In the genomic region with DNA sequence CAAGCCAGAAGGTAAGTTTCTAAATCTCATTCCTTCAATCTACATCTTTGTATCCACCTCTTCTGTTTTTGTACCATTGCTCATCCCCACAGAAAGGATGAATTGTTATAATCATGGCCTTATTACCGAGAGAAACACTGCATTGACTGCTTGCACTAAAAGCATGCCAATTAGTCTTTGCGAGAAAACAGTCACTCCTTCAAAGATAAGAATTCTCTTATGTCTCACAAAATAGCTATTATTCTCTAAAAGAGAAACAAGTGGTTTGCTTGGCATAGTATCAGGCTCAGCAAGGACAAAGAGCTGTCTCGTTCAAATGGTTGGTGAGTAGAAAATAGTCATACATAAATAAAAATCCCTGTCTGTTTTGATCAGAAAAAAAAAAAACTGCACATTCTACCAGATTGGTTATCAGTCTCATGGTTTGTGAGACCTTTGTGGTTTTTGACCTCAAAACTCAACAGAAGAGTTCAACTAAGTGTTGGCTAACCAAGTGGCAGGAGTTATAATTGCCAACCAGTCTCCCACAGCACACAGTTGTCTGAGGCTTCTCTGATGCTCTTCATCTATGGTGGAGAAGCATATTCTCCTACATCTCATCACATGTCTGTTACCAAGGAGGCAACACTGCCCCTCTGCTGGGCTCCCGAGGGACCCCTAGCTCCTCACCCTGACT, we compare ENCODE assay signal across 20 cellular contexts. TPM values are rescaled to one million over a fixed set of nuclear protein-coding genes. Genes with fewer than 3 reads are reported as not detected.
A peak's percentile ranks its signal among the peaks of the same experiment; 100 is the strongest.
DNase-seq lines count a peak whose midpoint lies in the region; ATAC-seq and TF ChIP-seq lines count a peak whose summit lies in the region.
"Had no signal": no experiment of that assay in that cellular context is flagged by ENCODE, and none has a peak within 500 bp of the region (broad histone marks: within the 10 kb centered on the region; RNA-seq: fewer than 3 reads in every experiment).

No MANE protein-coding gene starts in this region.

- no peak overlapping the region for H3K4me3 Mint-ChIP-seq in activated CD4-positive, alpha-beta T cell treated with anti-CD3 and anti-CD28 coated beads for 36 hours
- H3K4me3 Mint-ChIP-seq in T-helper 17 cell: no peak overlapping the region

- peaks cover 0 to 34% (median 6%) of the 10 kb centered on the region in 4 donors for H3K36me3 ChIP-seq in upper lobe of left lung
- H3K36me3 ChIP-seq: sigmoid colon, SJSA1, thoracic aorta had no signal

- H3K9me3 Mint-ChIP-seq in activated CD4-positive, alpha-beta T cell treated with anti-CD3 and anti-CD28 coated beads for 36 hours (ENCODE audit: low read depth): no peaks in the 10 kb centered on the region

- POLR2A ChIA-PET in activated CD4-positive, alpha-beta T cell treated with anti-CD3 and anti-CD28 coated beads for 36 hours (lab: Charles Lee): no interaction called here

- intact Hi-C loops in activated CD4-positive, alpha-beta T cell treated with anti-CD3 and anti-CD28 coated beads for 36 hours (cut with DNase I, micrococcal nuclease): no loop called here
- intact Hi-C loops in dorsolateral prefrontal cortex (cut with DNase I): loop anchor here in 1 of 2 donors (2.0 kb wide), 1 partner anchor 31 kb away; no protein-coding TSS in a partner anchor

- peaks cover 51% of the 10 kb centered on the region for H3K36me3 Mint-ChIP-seq in activated CD4-positive, alpha-beta T cell treated with anti-CD3 and anti-CD28 coated beads for 36 hours (ENCODE audit: low read depth)
- H3K36me3 Mint-ChIP-seq in T-helper 17 cell (ENCODE audit: low read depth): peaks cover 12% of the 10 kb centered on the region

- no peak for TF ChIP-seq POLR2A in upper lobe of left lung (IDR thresholded peaks at IDR 0.05)

- H3K27ac ChIP-seq in dorsolateral prefrontal cortex (peak overlapping the region in 45 of 59 donors; percentile 17 to 86 (median 58)), substantia nigra (ENCODE audit: low read depth, low read length, poor library complexity, severe bottlenecking) (peak overlapping the region; percentile 5), upper lobe of left lung (no peak overlapping the region)
- H3K27ac ChIP-seq: sigmoid colon, SJSA1, thoracic aorta had no signal

- CTCF ChIA-PET in activated CD4-positive, alpha-beta T cell treated with anti-CD3 and anti-CD28 coated beads for 36 hours (lab: Charles Lee): interaction anchor here (0.5 to 1.2 kb wide), 4 partner anchors 76 to 199 kb away, joined by 3 to 4 read pairs (median 4); no protein-coding TSS in a partner anchor

- H3K4me3 ChIP-seq in dorsolateral prefrontal cortex (peak overlapping the region in 1 of 59 donors; percentile 14), upper lobe of left lung (no peak overlapping the region)
- H3K4me3 ChIP-seq: sigmoid colon, SJSA1, thoracic aorta had no signal

- H3K27me3 ChIP-seq in dorsolateral prefrontal cortex (peaks cover 0 to 8% (median 0%) of the 10 kb centered on the region in 45 donors), upper lobe of left lung (no peaks in the 10 kb centered on the region)
- H3K27me3 ChIP-seq: sigmoid colon, SJSA1 had no signal

- no peak for DNase-seq in activated CD4-positive, alpha-beta T cell treated with anti-CD3 and anti-CD28 coated beads for 36 hours
- DNase-seq in activated CD4-positive, alpha-beta T cell treated with anti-CD3 and anti-CD28 coated beads, Interleukin-2, amount 50 U/mL, for 4 hours: no peak
- DNase-seq in T-helper 17 cell (no peak), dorsolateral prefrontal cortex (no peak), substantia nigra (lab: John Stamatoyannopoulos, UW) (no peak), upper lobe of left lung (no peak)
- DNase-seq in activated effector memory CD4-positive, alpha-beta T cell treated with Interleukin-2 at 50 U/mL for 16 hours: no peak
- DNase-seq: activated effector memory CD4-positive, alpha-beta T cell treated with anti-CD3 and anti-CD28 coated beads, Interleukin-2, amount 50 U/mL, for 16 hours; effector CD4-positive, alpha-beta T cell; MM.1S; NCI-H2081 treated with DMSO at 0.1 percent for 48 hours; NCI-H526 treated with DMSO at 0.1 percent for 48 hours; sigmoid colon; stimulated activated CD4-positive, alpha-beta T cell treated with anti-CD3 and anti-CD28 coated beads, Interleukin-1b, Interleukin-23, amount 100 ng/mL, for 48 hours had no signal

- H3K4me1 Mint-ChIP-seq in activated CD4-positive, alpha-beta T cell treated with anti-CD3 and anti-CD28 coated beads for 36 hours: peaks cover 47% of the 10 kb centered on the region
- peaks cover 14% of the 10 kb centered on the region for H3K4me1 Mint-ChIP-seq in T-helper 17 cell

- TF ChIP-seq CTCF in dorsolateral prefrontal cortex (IDR thresholded peaks at IDR 0.05 in 54 of 56, conservative IDR thresholded peaks at IDR 0.05 in 2 of 56; ENCODE audit: low read depth in 1 of 56, partially characterized antibody in 56 of 56) (no peak), upper lobe of left lung (IDR thresholded peaks at IDR 0.05) (no peak)

- H3K4me1 ChIP-seq in upper lobe of left lung: peaks cover 0 to 9% (median 3%) of the 10 kb centered on the region in 4 donors

- H3K27me3 Mint-ChIP-seq in activated CD4-positive, alpha-beta T cell treated with anti-CD3 and anti-CD28 coated beads for 36 hours: no peaks in the 10 kb centered on the region
- no peaks in the 10 kb centered on the region for H3K27me3 Mint-ChIP-seq in T-helper 17 cell

- no peak for TF ChIP-seq EP300 in upper lobe of left lung (IDR thresholded peaks at IDR 0.05)

- H3K9me3 ChIP-seq in T-helper 17 cell (ENCODE audit: control insufficient read depth, low read length, poor library complexity, severe bottlenecking): no peaks in the 10 kb centered on the region
- H3K9me3 ChIP-seq in upper lobe of left lung: no peaks in the 10 kb centered on the region
- H3K9me3 ChIP-seq: sigmoid colon, SJSA1, thoracic aorta had no signal

- H3K27ac Mint-ChIP-seq in activated CD4-positive, alpha-beta T cell treated with anti-CD3 and anti-CD28 coated beads for 36 hours: peak overlapping the region; percentile 68
- peak overlapping the region; percentile 32 for H3K27ac Mint-ChIP-seq in T-helper 17 cell

- WGBS in upper lobe of left lung, 2 donors: 94 to 98% methylated on average over 4 of the region's 4 CpGs

- ATAC-seq in activated CD4-positive, alpha-beta T cell treated with anti-CD3 and anti-CD28 coated beads for 36 hours: no peak
- no peak for ATAC-seq in T-helper 17 cell
- no peak for ATAC-seq in GM18858 (IDR thresholded peaks at IDR 0.05; ENCODE audit: unreplicated experiment)
- no peak for ATAC-seq in upper lobe of left lung (ENCODE audit: low FRiP score in 2 of 2)

RNA-seq across cellular contexts. Expression of a gene that starts 35.1 kb away (rescaled TPM):
- total RNA-seq in activated CD4-positive, alpha-beta T cell treated with anti-CD3 and anti-CD28 coated beads for 36 hours: not detected
- total RNA-seq in T-helper 17 cell (1 to 10 TPM; 1.1 to 2.7 TPM), dorsolateral prefrontal cortex (1 to 10 TPM in 2 of 120 experiments, under 1 TPM in 6, not detected in 112; 0.60 to 1.8 (median 0.81) TPM), upper lobe of left lung (1 to 10 TPM in 2 of 6 donors, under 1 TPM in 1, not detected in 3; 0.76 to 2.4 (median 1.7) TPM)
- total RNA-seq: Daoy, fibroblast of lung, kidney epithelial cell, sigmoid colon, SJSA1, thoracic aorta had no signal

RNA-seq across cellular contexts. Expression of a gene that starts 59.1 kb away (rescaled TPM):
- 10 to 100 TPM; 74.0 to 76.1 TPM for total RNA-seq in activated CD4-positive, alpha-beta T cell treated with anti-CD3 and anti-CD28 coated beads for 36 hours
- total RNA-seq in T-helper 17 cell (10 to 100 TPM; 11.7 to 15.3 TPM), dorsolateral prefrontal cortex (10 to 100 TPM in 110 of 120 experiments, 1 to 10 TPM in 10; 7.1 to 41.6 (median 15.2) TPM), upper lobe of left lung (10 to 100 TPM in 2 of 6 donors, 1 to 10 TPM in 4; 6.5 to 10.3 (median 8.9) TPM)

Comparison
In these comparisons a context has a peak if more than half of its experiments do, and no peak if none do; other contexts are left out.
1. H3K27ac ChIP-seq: peak in dorsolateral prefrontal cortex (45 of 59) and substantia nigra (single experiment); none in upper lobe of left lung (0 of 4).